8 cellular contexts compared by ENCODE assay signal in the genomic region with DNA sequence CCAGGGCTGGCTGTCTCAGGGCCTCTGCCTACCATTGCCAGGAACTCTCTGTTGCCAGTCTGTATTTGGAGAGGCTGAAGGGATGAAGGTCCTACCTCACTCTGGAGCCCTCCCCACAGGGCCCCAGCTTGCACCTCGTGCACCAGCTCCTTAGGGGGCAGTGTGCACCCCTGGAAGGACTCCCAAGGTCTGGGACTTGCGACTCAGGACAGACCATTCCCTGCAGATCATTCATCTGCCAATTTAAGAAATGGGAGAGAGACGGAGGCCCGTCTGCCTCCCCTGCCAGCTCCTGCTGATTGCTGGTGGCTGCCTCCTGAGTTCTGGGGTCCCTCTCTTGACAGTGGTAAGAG. TPM values are rescaled to one million over a fixed set of nuclear protein-coding genes. Genes with fewer than 3 reads are reported as not detected.
A peak's percentile ranks its signal among the peaks of the same experiment; 100 is the strongest.
DNase-seq lines count a peak whose midpoint lies in the region; ATAC-seq, FAIRE-seq and TF ChIP-seq lines count a peak whose summit lies in the region.

No MANE protein-coding gene starts in this region.

- peak overlapping the region; percentile 72 for H3K4me2 ChIP-seq in astrocyte (ENCODE audit: low read length)

- no peaks in the 10 kb centered on the region for H4K20me1 ChIP-seq in astrocyte (ENCODE audit: insufficient read depth, low read length)

- H2AFZ ChIP-seq in astrocyte (ENCODE audit: low read depth, low read length), result no peak overlapping the region

- H3K27me3 ChIP-seq in astrocyte (ENCODE audit: insufficient read depth, low read length), result no peaks in the 10 kb centered on the region

- no peak overlapping the region for H3K4me3 ChIP-seq in astrocyte (ENCODE audit: insufficient read depth, low read depth, low read length)
- peak overlapping the region; percentile 16 for H3K4me3 ChIP-seq in skeletal muscle cell (ENCODE audit: low read depth, low read length)

- FAIRE-seq in astrocyte (lab: Jason Lieb, UNC), result no peak

- DNase-seq in 8988T (peak; percentile 85), ELR (ENCODE audit: low read depth) (peak; percentile 81), NCI-H526 treated with DMSO at 0.1 percent for 48 hours (lab: John Stamatoyannopoulos, UW) (peak; percentile 15), astrocyte (ENCODE audit: low read depth) (peak; percentile 63), hepatic stellate cell (ENCODE audit: low spot score) (peak; percentile 72), skeletal muscle cell (ENCODE audit: low read depth) (no peak)
- no peak for DNase-seq in activated effector memory CD4-positive, alpha-beta T cell treated with anti-CD3 and anti-CD28 coated beads, Interleukin-2, amount 50 U/mL, for 16 hours

- no peaks in the 10 kb centered on the region for H3K9me3 ChIP-seq in astrocyte (ENCODE audit: insufficient read depth, low read depth, low read length)

- peak; percentile 38 for TF ChIP-seq CTCF in astrocyte (IDR thresholded peaks at IDR 0.05; ENCODE audit: insufficient read depth, low read depth, low read length)

- H3K27ac ChIP-seq in astrocyte (ENCODE audit: low read depth, low read length), result peak overlapping the region; percentile 96

- no peak overlapping the region for H3K4me3 Mint-ChIP-seq in astrocyte (ENCODE audit: unreplicated experiment)

- peaks cover 30% of the 10 kb centered on the region for H3K79me2 ChIP-seq in astrocyte (ENCODE audit: insufficient read depth, low read length)

- H3K4me1 ChIP-seq in astrocyte (ENCODE audit: insufficient read depth, low read length), result peaks cover 22% of the 10 kb centered on the region

- peaks cover 16% of the 10 kb centered on the region for H3K4me1 Mint-ChIP-seq in astrocyte (ENCODE audit: low read depth, unreplicated experiment)

- H3K9me3 Mint-ChIP-seq in astrocyte (ENCODE audit: unreplicated experiment), result no peaks in the 10 kb centered on the region

- H3K9ac ChIP-seq in astrocyte (ENCODE audit: low read length), result peak overlapping the region; percentile 82

- no peaks in the 10 kb centered on the region for H3K27me3 Mint-ChIP-seq in astrocyte (ENCODE audit: low read depth, unreplicated experiment)

- no peak for ATAC-seq in GM18909 (IDR thresholded peaks at IDR 0.05; ENCODE audit: poor library complexity, unreplicated experiment)

- peaks cover 2% of the 10 kb centered on the region for H3K36me3 Mint-ChIP-seq in astrocyte (ENCODE audit: low read depth, unreplicated experiment)

- peak overlapping the region; percentile 98 for H3K27ac Mint-ChIP-seq in astrocyte (ENCODE audit: unreplicated experiment)

- no peaks in the 10 kb centered on the region for H3K36me3 ChIP-seq in astrocyte (ENCODE audit: insufficient read depth, low read length)

RNA-seq across cellular contexts. Expression of a gene that starts 27.5 kb away (rescaled TPM):
- 7,772 and 8,991 TPM in 2 replicates for total RNA-seq in astrocyte

RNA-seq across cellular contexts. Expression of a gene that starts 48.8 kb away (rescaled TPM):
- total RNA-seq in astrocyte, result 202 and 317 TPM in 2 replicates

RNA-seq across cellular contexts. Expression of a gene that starts 53.5 kb away (rescaled TPM):
- 106 and 128 TPM in 2 replicates for total RNA-seq in astrocyte

Comparison
In these comparisons a context has a peak if more than half of its experiments do, and no peak if none do; other contexts are left out.
1. DNase-seq: peak in 8988T (single experiment), ELR (single experiment), NCI-H526 treated with DMSO at 0.1 percent for 48 hours (single experiment), astrocyte (single experiment) and hepatic stellate cell (single experiment); none in skeletal muscle cell (single experiment) and activated effector memory CD4-positive, alpha-beta T cell treated with anti-CD3 and anti-CD28 coated beads, Interleukin-2, amount 50 U/mL, for 16 hours (single experiment).